ENCODE assay signal across 9 cellular contexts in the genomic region with DNA sequence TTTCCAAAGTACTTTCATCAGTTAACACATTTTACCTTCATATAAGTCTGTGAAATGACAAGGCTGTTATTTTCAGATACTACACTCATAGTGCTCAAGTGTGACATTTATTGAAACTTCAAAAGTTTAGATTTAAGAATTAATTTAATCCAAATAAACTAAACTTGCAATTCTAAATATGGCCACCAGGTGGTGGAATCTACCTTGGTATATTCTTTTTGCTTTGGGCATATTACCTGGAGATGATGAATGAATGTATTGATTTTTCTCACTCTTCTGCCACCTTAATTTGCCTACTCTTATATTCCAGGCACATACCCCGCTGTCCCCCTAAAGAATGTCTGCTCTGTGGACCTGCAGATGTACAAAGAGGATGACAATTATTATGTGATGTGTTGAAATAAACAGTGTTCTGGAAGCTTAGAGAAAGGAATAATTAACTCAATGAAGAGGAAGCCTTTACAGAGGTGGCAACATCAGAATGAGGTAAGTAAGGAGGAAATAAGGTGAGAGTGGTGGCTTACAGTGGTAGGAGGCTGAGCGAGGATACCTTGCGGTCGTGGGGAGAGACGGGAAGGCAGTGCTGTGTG.
DNase-seq lines count a peak whose midpoint lies in the region; ATAC-seq and TF ChIP-seq lines count a peak whose summit lies in the region.
"Had no signal": no experiment of that assay in that cellular context is flagged by ENCODE, and none has a peak within 500 bp of the region (broad histone marks: within the 10 kb centered on the region; RNA-seq: fewer than 3 reads in every experiment).

No MANE protein-coding gene starts in this region.

- no peak overlapping the region for H4K8ac ChIP-seq in mesendoderm (ENCODE audit: low read depth, low read length)

- peak; percentile 37 for DNase-seq in EH (ENCODE audit: low read depth)
- DNase-seq in iris pigment epithelial cell (ENCODE audit: low read depth) = peak; percentile 14
- no peak for DNase-seq in D341Med (ENCODE audit: low spot score)
- no peak for DNase-seq in T1000 (lab: John Stamatoyannopoulos, UW)
- no peak for DNase-seq in mesendoderm

- H2BK5ac ChIP-seq in mesendoderm (ENCODE audit: low read length) = no peak overlapping the region

- no peak for ATAC-seq in GM18505 (IDR thresholded peaks at IDR 0.05; ENCODE audit: unreplicated experiment)

- TF ChIP-seq CTCF in Loucy (conservative IDR thresholded peaks at IDR 0.05; ENCODE audit: low read length) (peak; percentile 86), WI38 (IDR thresholded peaks at IDR 0.05; ENCODE audit: low read depth, low read length) (peak; percentile 12; the same call in 1 of the 2 replicates)

- no peak overlapping the region for H3K27ac ChIP-seq in mesendoderm (ENCODE audit: low read depth, low read length)
- H3K27ac ChIP-seq: SJCRH30 had no signal

- H3K79me2 ChIP-seq in Loucy (ENCODE audit: insufficient read depth, low read length) (no peaks in the 10 kb centered on the region), mesendoderm (ENCODE audit: control insufficient read depth, insufficient read depth, low read length) (no peaks in the 10 kb centered on the region)

- no CpG with 5 or more reads among the region's 5 CpGs for WGBS in mesendoderm (ENCODE audit: extremely low coverage, insufficient coverage, low lambda C conversion rate)

- no peak overlapping the region for H2AFZ ChIP-seq in Loucy (ENCODE audit: low read length)

- H3K27me3 ChIP-seq in Loucy (ENCODE audit: insufficient read depth, low read length, poor library complexity, severe bottlenecking) (no peaks in the 10 kb centered on the region), mesendoderm (ENCODE audit: insufficient read depth, low read length, poor library complexity) (no peaks in the 10 kb centered on the region)
- H3K27me3 ChIP-seq: SJCRH30 had no signal

- H2BK15ac ChIP-seq in mesendoderm (replicated peaks; ENCODE audit: low read depth) = no peak overlapping the region

- H3K4me2 ChIP-seq in Loucy (ENCODE audit: low read depth, low read length, poor library complexity, severe bottlenecking) (no peak overlapping the region), mesendoderm (ENCODE audit: low read length) (no peak overlapping the region)

- no peak overlapping the region for H3K23ac ChIP-seq in mesendoderm (ENCODE audit: low read length)

- H3K4ac ChIP-seq in mesendoderm (ENCODE audit: low read depth, low read length) = no peak overlapping the region

- H3F3A ChIP-seq in Loucy (ENCODE audit: low read depth) = no peaks in the 10 kb centered on the region

- H3K4me3 ChIP-seq in Loucy (ENCODE audit: low read length, poor library complexity, severe bottlenecking) = no peak overlapping the region
- H3K4me3 ChIP-seq in WI38 (ENCODE audit: low read depth, low read length) = no peak overlapping the region
- no peak overlapping the region for H3K4me3 ChIP-seq in mesendoderm (ENCODE audit: low read length)
- H3K4me3 ChIP-seq: SJCRH30 had no signal

- no peak overlapping the region for H2AK5ac ChIP-seq in mesendoderm (ENCODE audit: low read length)

- no peaks in the 10 kb centered on the region for H3K9me2 ChIP-seq in Loucy (replicated peaks; ENCODE audit: low read depth, low read length)

- no peaks in the 10 kb centered on the region for H3K79me1 ChIP-seq in mesendoderm (ENCODE audit: low read length)

- H3K36me3 ChIP-seq in Loucy (ENCODE audit: insufficient read depth, low read length) (no peaks in the 10 kb centered on the region), mesendoderm (ENCODE audit: control insufficient read depth, insufficient read depth, low read length) (no peaks in the 10 kb centered on the region)
- H3K36me3 ChIP-seq: SJCRH30 had no signal

- no peaks in the 10 kb centered on the region for H3K4me1 ChIP-seq in Loucy (ENCODE audit: insufficient read depth, low read length, poor library complexity, severe bottlenecking)
- no peaks in the 10 kb centered on the region for H3K4me1 ChIP-seq in mesendoderm (ENCODE audit: control insufficient read depth, low read depth, low read length)
- H3K4me1 ChIP-seq: SJCRH30 had no signal

- H4K20me1 ChIP-seq in Loucy (ENCODE audit: insufficient read depth, low read length, poor library complexity, severe bottlenecking) = no peaks in the 10 kb centered on the region

- H4K5ac ChIP-seq in mesendoderm (ENCODE audit: low read length) = no peak overlapping the region

- no peak overlapping the region for H3K56ac ChIP-seq in mesendoderm (ENCODE audit: low read length)

- no peaks in the 10 kb centered on the region for H3K9me3 ChIP-seq in Loucy (ENCODE audit: insufficient read depth, low read depth, low read length)
- H3K9me3 ChIP-seq: SJCRH30 had no signal

- H2BK120ac ChIP-seq in mesendoderm (ENCODE audit: low read depth, low read length) = no peak overlapping the region

- H3K9ac ChIP-seq in Loucy (ENCODE audit: low read depth, low read length, poor library complexity, severe bottlenecking) (no peak overlapping the region), mesendoderm (ENCODE audit: low read length) (no peak overlapping the region)

- TF ChIP-seq POLR2A in GM18505 (IDR thresholded peaks at IDR 0.05; ENCODE audit: borderline replicate concordance, extremely low read depth, insufficient read depth, insufficient read length) = no peak

- no peak overlapping the region for H3K18ac ChIP-seq in mesendoderm (ENCODE audit: low read length)

Comparison
In these comparisons a context has a peak if more than half of its experiments do, and no peak if none do; other contexts are left out.
1. DNase-seq: peak in EH (single experiment) and iris pigment epithelial cell (single experiment); none in D341Med (single experiment), T1000 (single experiment) and mesendoderm (single experiment).